ENCODE assay signal across 1 cellular context in genomic region chr20:53594068-53595017, GRCh38.
A peak's percentile ranks its signal among the peaks of the same experiment; 100 is the strongest.
TF ChIP-seq lines count a peak whose summit lies in the region.

No MANE protein-coding gene starts in this region.

TF ChIP-seq in HepG2, 621 proteins besides CTCF, POLR2A, EP300 and RAD21 (continued from another document and continues in another):
- peak; percentile 59; the same call in 1 of the 2 replicates for TF ChIP-seq ARID5B (CRISPR knock-in tag; IDR thresholded peaks at IDR 0.05)
- peak; percentile 47; the same call in 1 of the 2 replicates for TF ChIP-seq ZNF331 (CRISPR knock-in tag; IDR thresholded peaks at IDR 0.05)
- TF ChIP-seq DR1 (CRISPR knock-in tag; IDR thresholded peaks at IDR 0.05), result 0 out of 2 replicates have a peak, but pooled peaks have one; percentile 15
- peak; percentile 77 for TF ChIP-seq TBX2 (CRISPR knock-in tag; IDR thresholded peaks at IDR 0.05; ENCODE audit: borderline replicate concordance)
- peak; percentile 45; the same call in 1 of the 2 replicates for TF ChIP-seq CBX5 (CRISPR knock-in tag; IDR thresholded peaks at IDR 0.05; ENCODE audit: borderline replicate concordance)
- peak; percentile 41 for TF ChIP-seq HNF4A (CRISPR knock-in tag; IDR thresholded peaks at IDR 0.05)
- TF ChIP-seq ZNF776 (CRISPR knock-in tag; IDR thresholded peaks at IDR 0.05), result no peak
- TF ChIP-seq ISL2 (CRISPR knock-in tag; IDR thresholded peaks at IDR 0.05), result peak; percentile 45; the same call in 1 of the 2 replicates
- TF ChIP-seq ATRX (CRISPR knock-in tag; IDR thresholded peaks at IDR 0.05; ENCODE audit: borderline replicate concordance), result no peak
- peak; percentile 41; the same call in 1 of the 2 replicates for TF ChIP-seq PHF20 (CRISPR knock-in tag; IDR thresholded peaks at IDR 0.05)
- TF ChIP-seq GABPB1 (CRISPR knock-in tag; IDR thresholded peaks at IDR 0.05), result peak; percentile 69; the same call in 1 of the 2 replicates
- peak; percentile 41; the same call in 1 of the 2 replicates for TF ChIP-seq HNF1B (CRISPR knock-in tag; IDR thresholded peaks at IDR 0.05)
- TF ChIP-seq ZNF543 (CRISPR knock-in tag; IDR thresholded peaks at IDR 0.05), result no peak
- TF ChIP-seq, protein P1, sequence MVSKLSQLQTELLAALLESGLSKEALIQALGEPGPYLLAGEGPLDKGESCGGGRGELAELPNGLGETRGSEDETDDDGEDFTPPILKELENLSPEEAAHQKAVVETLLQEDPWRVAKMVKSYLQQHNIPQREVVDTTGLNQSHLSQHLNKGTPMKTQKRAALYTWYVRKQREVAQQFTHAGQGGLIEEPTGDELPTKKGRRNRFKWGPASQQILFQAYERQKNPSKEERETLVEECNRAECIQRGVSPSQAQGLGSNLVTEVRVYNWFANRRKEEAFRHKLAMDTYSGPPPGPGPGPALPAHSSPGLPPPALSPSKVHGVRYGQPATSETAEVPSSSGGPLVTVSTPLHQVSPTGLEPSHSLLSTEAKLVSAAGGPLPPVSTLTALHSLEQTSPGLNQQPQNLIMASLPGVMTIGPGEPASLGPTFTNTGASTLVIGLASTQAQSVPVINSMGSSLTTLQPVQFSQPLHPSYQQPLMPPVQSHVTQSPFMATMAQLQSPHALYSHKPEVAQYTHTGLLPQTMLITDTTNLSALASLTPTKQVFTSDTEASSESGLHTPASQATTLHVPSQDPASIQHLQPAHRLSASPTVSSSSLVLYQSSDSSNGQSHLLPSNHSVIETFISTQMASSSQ (IDR thresholded peaks at IDR 0.05; ENCODE audit: low read depth), result no peak
- TF ChIP-seq, protein P1 (CRISPR knock-in tag; IDR thresholded peaks at IDR 0.05; ENCODE audit: borderline replicate concordance), result peak; percentile 72; the same call in 1 of the 2 replicates
- 0 out of 2 replicates have a peak, but pooled peaks have one; percentile 5 for TF ChIP-seq KLF6 (CRISPR knock-in tag; IDR thresholded peaks at IDR 0.05)
- TF ChIP-seq HDAC1 (CRISPR knock-in tag; IDR thresholded peaks at IDR 0.05), result peak; percentile 72
- peak; percentile 82 for TF ChIP-seq RARA (CRISPR knock-in tag; IDR thresholded peaks at IDR 0.05)
- TF ChIP-seq ZNF160 (CRISPR knock-in tag; IDR thresholded peaks at IDR 0.05), result peak; percentile 35; the same call in 1 of the 2 replicates
- TF ChIP-seq, protein P2, sequence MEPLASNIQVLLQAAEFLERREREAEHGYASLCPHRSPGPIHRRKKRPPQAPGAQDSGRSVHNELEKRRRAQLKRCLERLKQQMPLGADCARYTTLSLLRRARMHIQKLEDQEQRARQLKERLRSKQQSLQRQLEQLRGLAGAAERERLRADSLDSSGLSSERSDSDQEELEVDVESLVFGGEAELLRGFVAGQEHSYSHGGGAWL (CRISPR knock-in tag; IDR thresholded peaks at IDR 0.05), result peak; percentile 82; the same call in 1 of the 2 replicates
- TF ChIP-seq FOXO1 (CRISPR knock-in tag; IDR thresholded peaks at IDR 0.05), result peak; percentile 73
- TF ChIP-seq POLR2AphosphoS5 (IDR thresholded peaks at IDR 0.05; ENCODE audit: low read depth, low read length), result peak; percentile 89
- no peak for TF ChIP-seq ZBTB34 (CRISPR knock-in tag; IDR thresholded peaks at IDR 0.05)
- TF ChIP-seq JUNB (CRISPR knock-in tag; IDR thresholded peaks at IDR 0.05; ENCODE audit: borderline replicate concordance), result no peak
- TF ChIP-seq, protein P3, sequence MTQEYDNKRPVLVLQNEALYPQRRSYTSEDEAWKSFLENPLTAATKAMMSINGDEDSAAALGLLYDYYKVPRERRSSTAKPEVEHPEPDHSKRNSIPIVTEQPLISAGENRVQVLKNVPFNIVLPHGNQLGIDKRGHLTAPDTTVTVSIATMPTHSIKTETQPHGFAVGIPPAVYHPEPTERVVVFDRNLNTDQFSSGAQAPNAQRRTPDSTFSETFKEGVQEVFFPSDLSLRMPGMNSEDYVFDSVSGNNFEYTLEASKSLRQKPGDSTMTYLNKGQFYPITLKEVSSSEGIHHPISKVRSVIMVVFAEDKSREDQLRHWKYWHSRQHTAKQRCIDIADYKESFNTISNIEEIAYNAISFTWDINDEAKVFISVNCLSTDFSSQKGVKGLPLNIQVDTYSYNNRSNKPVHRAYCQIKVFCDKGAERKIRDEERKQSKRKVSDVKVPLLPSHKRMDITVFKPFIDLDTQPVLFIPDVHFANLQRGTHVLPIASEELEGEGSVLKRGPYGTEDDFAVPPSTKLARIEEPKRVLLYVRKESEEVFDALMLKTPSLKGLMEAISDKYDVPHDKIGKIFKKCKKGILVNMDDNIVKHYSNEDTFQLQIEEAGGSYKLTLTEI (CRISPR knock-in tag; conservative IDR thresholded peaks at IDR 0.05), result no peak
- no peak for TF ChIP-seq NKX3-1 (CRISPR knock-in tag; IDR thresholded peaks at IDR 0.05)
- no peak for TF ChIP-seq SNRNP70 (IDR thresholded peaks at IDR 0.05; ENCODE audit: low read depth, low read length)
- peak; percentile 55; the same call in 1 of the 2 replicates for TF ChIP-seq CBFB (CRISPR knock-in tag; IDR thresholded peaks at IDR 0.05)
- no peak for TF ChIP-seq TAF15 (IDR thresholded peaks at IDR 0.05; ENCODE audit: low read depth, low read length, poor library complexity, severe bottlenecking)
- 0 out of 2 replicates have a peak, but pooled peaks have one; percentile 45 for TF ChIP-seq HOXD1 (CRISPR knock-in tag; IDR thresholded peaks at IDR 0.05)
- TF ChIP-seq SNAI1 (CRISPR knock-in tag; IDR thresholded peaks at IDR 0.05; ENCODE audit: borderline replicate concordance), result peak; percentile 48; the same call in 1 of the 2 replicates
- TF ChIP-seq ZNF282 (IDR thresholded peaks at IDR 0.05; ENCODE audit: partially characterized antibody), result no peak
- peak; percentile 79; the same call in 1 of the 2 replicates for TF ChIP-seq ZC3H4 (CRISPR knock-in tag; IDR thresholded peaks at IDR 0.05; ENCODE audit: borderline replicate concordance)
- TF ChIP-seq ZNF446 (CRISPR knock-in tag; IDR thresholded peaks at IDR 0.05), result peak; percentile 65; the same call in 1 of the 2 replicates
- no peak for TF ChIP-seq KLF9 (CRISPR knock-in tag; IDR thresholded peaks at IDR 0.05; ENCODE audit: low read depth)
- no peak for TF ChIP-seq RAD51 (IDR thresholded peaks at IDR 0.05; ENCODE audit: borderline replicate concordance)
- no peak for TF ChIP-seq ZNF224 (CRISPR knock-in tag; IDR thresholded peaks at IDR 0.05)
- no peak for TF ChIP-seq SRSF9 (IDR thresholded peaks at IDR 0.05; ENCODE audit: borderline replicate concordance, insufficient read depth, low read depth, low read length, poor library complexity, severe bottlenecking)
- 0 out of 2 replicates have a peak, but pooled peaks have one; percentile 32 for TF ChIP-seq KLF15 (CRISPR knock-in tag; IDR thresholded peaks at IDR 0.05; ENCODE audit: borderline replicate concordance)
- TF ChIP-seq ZNF431 (CRISPR knock-in tag; IDR thresholded peaks at IDR 0.05; ENCODE audit: borderline replicate concordance, low read depth), result peak; percentile 67; the same call in 1 of the 2 replicates
- TF ChIP-seq TCF7L2 (IDR thresholded peaks at IDR 0.05; ENCODE audit: low read depth, low read length), result no peak
- TF ChIP-seq ZNF879 (CRISPR knock-in tag; IDR thresholded peaks at IDR 0.05), result no peak
- TF ChIP-seq HOXA9 (CRISPR knock-in tag; IDR thresholded peaks at IDR 0.05; ENCODE audit: borderline replicate concordance), result no peak
- TF ChIP-seq ZNF24 (IDR thresholded peaks at IDR 0.05), result peak; percentile 34; the same call in 1 of the 2 replicates
- TF ChIP-seq SIX4 (CRISPR knock-in tag; IDR thresholded peaks at IDR 0.05), result no peak
- no peak for TF ChIP-seq ZNF292 (CRISPR knock-in tag; IDR thresholded peaks at IDR 0.05; ENCODE audit: borderline replicate concordance, low read depth)
- TF ChIP-seq NFATC3 (CRISPR knock-in tag; IDR thresholded peaks at IDR 0.05), result no peak
- TF ChIP-seq HMG20B (CRISPR knock-in tag; conservative IDR thresholded peaks at IDR 0.05), result 0 out of 2 replicates have a peak, but pooled peaks have one; percentile 30
- TF ChIP-seq, protein P4, sequence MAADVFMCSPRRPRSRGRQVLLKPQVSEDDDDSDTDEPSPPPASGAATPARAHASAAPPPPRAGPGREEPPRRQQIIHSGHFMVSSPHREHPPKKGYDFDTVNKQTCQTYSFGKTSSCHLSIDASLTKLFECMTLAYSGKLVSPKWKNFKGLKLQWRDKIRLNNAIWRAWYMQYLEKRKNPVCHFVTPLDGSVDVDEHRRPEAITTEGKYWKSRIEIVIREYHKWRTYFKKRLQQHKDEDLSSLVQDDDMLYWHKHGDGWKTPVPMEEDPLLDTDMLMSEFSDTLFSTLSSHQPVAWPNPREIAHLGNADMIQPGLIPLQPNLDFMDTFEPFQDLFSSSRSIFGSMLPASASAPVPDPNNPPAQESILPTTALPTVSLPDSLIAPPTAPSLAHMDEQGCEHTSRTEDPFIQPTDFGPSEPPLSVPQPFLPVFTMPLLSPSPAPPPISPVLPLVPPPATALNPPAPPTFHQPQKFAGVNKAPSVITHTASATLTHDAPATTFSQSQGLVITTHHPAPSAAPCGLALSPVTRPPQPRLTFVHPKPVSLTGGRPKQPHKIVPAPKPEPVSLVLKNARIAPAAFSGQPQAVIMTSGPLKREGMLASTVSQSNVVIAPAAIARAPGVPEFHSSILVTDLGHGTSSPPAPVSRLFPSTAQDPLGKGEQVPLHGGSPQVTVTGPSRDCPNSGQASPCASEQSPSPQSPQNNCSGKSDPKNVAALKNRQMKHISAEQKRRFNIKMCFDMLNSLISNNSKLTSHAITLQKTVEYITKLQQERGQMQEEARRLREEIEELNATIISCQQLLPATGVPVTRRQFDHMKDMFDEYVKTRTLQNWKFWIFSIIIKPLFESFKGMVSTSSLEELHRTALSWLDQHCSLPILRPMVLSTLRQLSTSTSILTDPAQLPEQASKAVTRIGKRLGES (CRISPR knock-in tag; IDR thresholded peaks at IDR 0.05; ENCODE audit: borderline replicate concordance), result peak; percentile 53; the same call in 1 of the 2 replicates
- no peak for TF ChIP-seq E2F2 (CRISPR knock-in tag; IDR thresholded peaks at IDR 0.05; ENCODE audit: borderline replicate concordance)
